In the genomic region with DNA sequence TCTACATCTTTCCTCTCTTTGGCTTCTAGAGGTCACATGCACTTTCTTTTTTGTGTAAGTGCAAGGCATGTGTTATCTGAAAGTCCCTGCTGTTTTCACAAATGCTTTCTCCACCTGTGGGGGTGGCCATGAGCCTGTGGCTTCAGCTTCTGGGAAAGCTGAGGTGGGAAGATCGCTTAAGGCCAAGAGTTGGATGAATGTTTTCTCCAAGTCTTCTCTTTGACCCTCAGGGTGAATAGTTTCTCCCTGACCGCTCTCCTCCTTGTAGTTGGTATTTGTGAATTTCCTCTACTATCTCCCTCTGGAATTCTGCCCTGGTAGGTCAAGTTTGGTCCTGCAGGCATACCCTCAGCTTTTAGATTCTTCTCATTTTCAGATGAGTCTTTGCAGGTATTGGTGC, we compare ENCODE assay signal across 17 cellular contexts.
"Had no signal": no experiment of that assay in that cellular context is flagged by ENCODE, and none has a peak within 500 bp of the region (broad histone marks: within the 10 kb centered on the region; RNA-seq: fewer than 3 reads in every experiment).

No MANE protein-coding gene starts in this region.

- H3K9me3 Mint-ChIP-seq: naive thymus-derived CD8-positive, alpha-beta T cell had no signal

- H3K27ac Mint-ChIP-seq: activated naive CD8-positive, alpha-beta T cell; naive thymus-derived CD8-positive, alpha-beta T cell had no signal

- H3K36me3 ChIP-seq: heart left ventricle, tibial artery, vagina had no signal

- H3K36me3 Mint-ChIP-seq: activated naive CD8-positive, alpha-beta T cell; naive thymus-derived CD8-positive, alpha-beta T cell had no signal

- H3K4me1 ChIP-seq: tibial artery, vagina had no signal

- H3K27me3 Mint-ChIP-seq: activated naive CD8-positive, alpha-beta T cell; naive thymus-derived CD8-positive, alpha-beta T cell had no signal

- H3K4me3 Mint-ChIP-seq: activated naive CD8-positive, alpha-beta T cell; naive thymus-derived CD8-positive, alpha-beta T cell had no signal

- H3K9me3 ChIP-seq: heart left ventricle, tibial artery, vagina had no signal

- H3K27ac ChIP-seq: coronary artery, heart left ventricle, tibial artery, vagina had no signal

- ATAC-seq: activated CD4-positive, CD25-positive, alpha-beta regulatory T cell treated with anti-CD3 and anti-CD28 coated beads, Interleukin-2, amount 50 U/mL, for 24 hours; heart left ventricle; naive thymus-derived CD8-positive, alpha-beta T cell had no signal

- H3K27me3 ChIP-seq: heart left ventricle, tibial artery, vagina had no signal

- DNase-seq: activated CD4-positive, alpha-beta T cell treated with anti-CD3 and anti-CD28 coated beads, Interleukin-2, amount 50 U/mL, for 1 hour; activated CD8-positive, alpha-beta memory T cell treated with anti-CD3 and anti-CD28 coated beads for 24 hours; activated gamma-delta T cell treated with Interleukin-2 at 50 U/mL for 16 hours; amniotic stem cell; central memory CD4-positive, alpha-beta T cell; foreskin melanocyte; heart left ventricle; naive thymus-derived CD8-positive, alpha-beta T cell; retina; stimulated activated CD4-positive, alpha-beta T cell treated with anti-CD3 and anti-CD28 coated beads, Interleukin-4, amount 100 ng/mL, for 1 hour; stimulated activated naive CD4-positive, alpha-beta T cell; T1000 had no signal

- H3K4me3 ChIP-seq: coronary artery, heart left ventricle, tibial artery, vagina had no signal
